18 cellular contexts compared by ENCODE assay signal in genomic region chr11:66835762-66836405, GRCh38. TPM values are rescaled to one million over a fixed set of nuclear protein-coding genes. Genes with fewer than 3 reads are reported as not detected.
A peak's percentile ranks its signal among the peaks of the same experiment; 100 is the strongest.
DNase-seq lines count a peak whose midpoint lies in the region; ATAC-seq, FAIRE-seq and TF ChIP-seq lines count a peak whose summit lies in the region.
"Had no signal": no experiment of that assay in that cellular context is flagged by ENCODE, and none has a peak within 500 bp of the region (broad histone marks: within the 10 kb centered on the region; RNA-seq: fewer than 3 reads in every experiment).

No MANE protein-coding gene starts in this region.

- H3K4me3 Mint-ChIP-seq in WTC11, result no peak overlapping the region
- H3K4me3 Mint-ChIP-seq: T-cell had no signal

- BruUV-seq in HepG2 (replicated peaks; lab: Mats Ljungman, UMichigan), result no TSS peak

- no peaks in the 10 kb centered on the region for H3K79me2 ChIP-seq in HepG2 (ENCODE audit: insufficient read depth, low read length)

- H3K27me3 Mint-ChIP-seq in WTC11 (ENCODE audit: low read depth), result no peaks in the 10 kb centered on the region
- H3K27me3 Mint-ChIP-seq: T-cell had no signal

- TF ChIP-seq POLR2A in HepG2 (IDR thresholded peaks at IDR 0.05; ENCODE audit: insufficient read depth in 1 of 2, low read depth in 2 of 2, low read length in 2 of 2), result no peak
- no peak for TF ChIP-seq POLR2A in right lobe of liver (IDR thresholded peaks at IDR 0.05)

- ATAC-seq in HepG2, result no peak
- no peak for ATAC-seq in right lobe of liver
- ATAC-seq in WTC11, result no peak
- ATAC-seq in HG02642 (IDR thresholded peaks at IDR 0.05; ENCODE audit: poor library complexity, unreplicated experiment), result no peak
- ATAC-seq: left cardiac atrium, T-cell had no signal

- no peak overlapping the region for H3K27ac Mint-ChIP-seq in WTC11
- H3K27ac Mint-ChIP-seq: T-cell had no signal

- no peaks in the 10 kb centered on the region for H3K9me3 Mint-ChIP-seq in WTC11
- H3K9me3 Mint-ChIP-seq: T-cell had no signal

- H3K36me3 ChIP-seq in HepG2 (replicated peaks in 1 of 2; ENCODE audit: control insufficient read depth in 1 of 2, insufficient read depth in 2 of 2, low read length in 2 of 2) (peaks cover 0 to 10% of the 10 kb centered on the region in 2 experiments; a peak in 1 of 5 replicates), right lobe of liver (no peaks in the 10 kb centered on the region)
- H3K36me3 ChIP-seq: transverse colon had no signal

- peaks cover 6% of the 10 kb centered on the region; the same call in 1 of the 2 replicates for H3K36me3 Mint-ChIP-seq in WTC11
- H3K36me3 Mint-ChIP-seq: T-cell had no signal

- no peak for TF ChIP-seq CTCF in HepG2 (CRISPR knock-in tag; IDR thresholded peaks at IDR 0.05)
- no peak for TF ChIP-seq CTCF in right lobe of liver (IDR thresholded peaks at IDR 0.05)
- no peak for TF ChIP-seq CTCF in WTC11 (IDR thresholded peaks at IDR 0.05)

- no peaks in the 10 kb centered on the region for H4K20me1 ChIP-seq in HepG2 (ENCODE audit: insufficient read depth, low read length)

- H3K9me3 ChIP-seq in HepG2 (ENCODE audit: low read length) (no peaks in the 10 kb centered on the region), right lobe of liver (no peaks in the 10 kb centered on the region)
- H3K9me3 ChIP-seq: transverse colon had no signal

- in situ Hi-C loops in HepG2 (cut with HindIII; ENCODE audit: extremely low pct_ligation_motif_present, low pct_unique_long_range_greater_than_20kb), result loop anchor here (25.0 kb wide), 2 partner anchors 274 to 424 kb away; partner anchors contain the start of genes CTSF and NPAS4

- H3K4me1 ChIP-seq in HepG2 (ENCODE audit: insufficient read depth, low read length) (peaks cover 8% of the 10 kb centered on the region; the same call in 1 of the 2 replicates), right lobe of liver (no peaks in the 10 kb centered on the region)

- intact Hi-C loops in HepG2 (cut with micrococcal nuclease; ENCODE audit: unreplicated experiment) (no loop called here), right lobe of liver (cut with DNase I) (loop anchor here in 1 of 2 donors (2.0 kb wide), 1 partner anchor 141 kb away; no protein-coding TSS in a partner anchor)

- H3K27me3 ChIP-seq in HepG2 (ENCODE audit: control insufficient read depth in 1 of 2, insufficient read depth in 2 of 2, low read length in 2 of 2) (no peaks in the 10 kb centered on the region; a peak in 1 of 5 replicates), right lobe of liver (no peaks in the 10 kb centered on the region)
- H3K27me3 ChIP-seq: transverse colon had no signal

- POLR2A ChIA-PET in HepG2 (lab: Yijun Ruan, JAX), result no interaction called here
- POLR2A ChIA-PET in WTC11 (lab: Charles Lee), result no interaction called here

- no peak for DNase-seq in HepG2 (ENCODE audit: low spot score)
- no peak for DNase-seq in right lobe of liver
- DNase-seq in WTC11 (ENCODE audit: low spot score), result no peak
- peak; percentile 95 for DNase-seq in fibroblast of peridontal ligament (ENCODE audit: extremely low read depth)
- DNase-seq in NCI-H82 treated with DMSO at 0.1 percent for 48 hours (lab: John Stamatoyannopoulos, UW; ENCODE audit: unreplicated experiment), result no peak
- DNase-seq in NCI-H524 (lab: John Stamatoyannopoulos, UW), result no peak
- no peak for DNase-seq in NCI-H2171 treated with DMSO at 0.1 percent for 48 hours (lab: John Stamatoyannopoulos, UW)
- DNase-seq: activated CD4-positive, alpha-beta T cell treated with anti-CD3 and anti-CD28 coated beads for 4 hours; activated T-cell treated with anti-CD3 and anti-CD28 coated beads, Interleukin-2, amount 50 U/mL, for 48 hours; aorta; DMS79; effector CD8-positive, alpha-beta T cell; left cardiac atrium; NCI-H1694; NCI-H526 treated with DMSO at 0.1 percent for 48 hours; T-cell; transverse colon had no signal

- no peak overlapping the region for H2AFZ ChIP-seq in HepG2 (ENCODE audit: low read length)

- WGBS in HepG2 (ENCODE audit: low lambda C conversion rate), result 96% methylated on average over 12 of the region's 12 CpGs
- 79% methylated on average over 11 of the region's 12 CpGs for WGBS in right lobe of liver (ENCODE audit: insufficient coverage, low coverage, low lambda C conversion rate, missing lambda C conversion rate)

- no peak for TF ChIP-seq RAD21 in HepG2 (CRISPR knock-in tag; IDR thresholded peaks at IDR 0.05)

- H3K9ac ChIP-seq in HepG2 (ENCODE audit: insufficient read depth, low read depth, low read length), result no peak overlapping the region

- no peak for FAIRE-seq in HepG2 (lab: Jason Lieb, UNC)

- H3K27ac ChIP-seq in HepG2 (ENCODE audit: extremely low read length, insufficient read depth, low read length) (no peak overlapping the region), right lobe of liver (no peak overlapping the region)
- H3K27ac ChIP-seq: transverse colon had no signal

- CTCF ChIA-PET in HepG2 (lab: Yijun Ruan, JAX; ENCODE audit: low intra/inter-chr PET ratio, low total read pairs) (interaction anchor here (3.3 kb wide), 1 partner anchor 141 kb away, joined by 84 read pairs; no protein-coding TSS in a partner anchor), WTC11 (lab: Charles Lee) (interaction anchor here (0.8 kb wide), 1 partner anchor 186 kb away, joined by 3 read pairs; no protein-coding TSS in a partner anchor)

- H3K4me3 ChIP-seq in HepG2 (replicated peaks in 1 of 3; ENCODE audit: insufficient read depth in 1 of 3, low read depth in 2 of 3, low read length in 3 of 3) (no peak overlapping the region), right lobe of liver (no peak overlapping the region)
- H3K4me3 ChIP-seq: transverse colon had no signal

- H3K4me2 ChIP-seq in HepG2 (ENCODE audit: low read depth, low read length), result no peak overlapping the region

- TF ChIP-seq EP300 in HepG2 (IDR thresholded peaks at IDR 0.05; ENCODE audit: low read depth in 2 of 2, low read length in 2 of 2), result no peak
- no peak for TF ChIP-seq EP300 in HepG2 (CRISPR knock-in tag; IDR thresholded peaks at IDR 0.05; ENCODE audit: borderline replicate concordance)

- peaks cover 2% of the 10 kb centered on the region for H3K4me1 Mint-ChIP-seq in WTC11

TF ChIP-seq in HepG2, 621 proteins besides CTCF, POLR2A, EP300 and RAD21 (continues in another document):
- TF ChIP-seq ZNF296 (CRISPR knock-in tag; conservative IDR thresholded peaks at IDR 0.05) (no peak), MAFK (conservative IDR thresholded peaks at IDR 0.05 in 1 of 2, IDR thresholded peaks at IDR 0.05 in 1 of 2; ENCODE audit: low read length in 2 of 2) (peak; percentile 69 to 77)

TF ChIP-seq in WTC11, 78 proteins besides CTCF, POLR2A, EP300 and RAD21 (continues in another document):
- TF ChIP-seq TCF7 (CRISPR knock-in tag; IDR thresholded peaks at IDR 0.05; ENCODE audit: low read depth) (no peak), ESRRA (CRISPR knock-in tag; IDR thresholded peaks at IDR 0.05; ENCODE audit: borderline replicate concordance) (no peak)

RNA-seq across cellular contexts. Expression of gene RCE1, which starts 7.4 kb away (rescaled TPM):
- total RNA-seq in HepG2 (2016; rRNA removed; fragmentation: Illumina TruSeq; extraction: Trizol) (8.0 and 22.2 TPM in 2 replicates), right lobe of liver (1 to 10 TPM; 3.1 to 7.7 (median 4.5) TPM), WTC11 (2021) (34.5 to 36.9 TPM (median 34.6 TPM) in 3 replicates)
- 5.3 and 5.8 TPM in 2 replicates for total RNA-seq in HepG2 (2016; cell fraction: cytosol; rRNA removed; fragmentation: Illumina TruSeq; extraction: Trizol; ENCODE audit: low read depth)
- 8.3 and 23.5 TPM in 2 replicates for total RNA-seq in HepG2 (2016; cell fraction: insoluble cytoplasmic fraction; rRNA removed; fragmentation: Illumina TruSeq; extraction: Trizol)
- 9.8 and 10.6 TPM in 2 replicates for total RNA-seq in HepG2 (2016; cell fraction: membrane; rRNA removed; fragmentation: Illumina TruSeq; extraction: Trizol)
- 18.1 and 22.0 TPM in 2 replicates for total RNA-seq in HepG2 (2016; cell fraction: nucleus; rRNA removed; fragmentation: Illumina TruSeq; extraction: Trizol)
- polyA plus RNA-seq in HepG2 (2011; rRNA removed), result 22.4 and 29.3 TPM in 2 replicates
- polyA plus RNA-seq in HepG2 (2011; cell fraction: cytosol; rRNA removed), result 18.4 and 29.0 TPM in 2 replicates
- polyA plus RNA-seq in HepG2 (2011; cell fraction: nucleus; rRNA removed), result 56.2 and 66.8 TPM in 2 replicates
- 14.4 and 22.1 TPM in 2 replicates for polyA plus RNA-seq in HepG2 (2012)
- polyA plus RNA-seq in HepG2 (2016; cell fraction: cytosol; fragmentation: Illumina TruSeq; extraction: Trizol; ENCODE audit: low read depth), result 5.7 and 6.5 TPM in 2 replicates
- polyA plus RNA-seq in HepG2 (2016; cell fraction: insoluble cytoplasmic fraction; fragmentation: Illumina TruSeq; extraction: Trizol; ENCODE audit: low read depth), result 9.5 and 11.9 TPM in 2 replicates
- polyA plus RNA-seq in HepG2 (2016; cell fraction: membrane; fragmentation: Illumina TruSeq; extraction: Trizol; ENCODE audit: low read depth), result 8.8 and 9.5 TPM in 2 replicates
- 41.3 and 46.5 TPM in 2 replicates for polyA plus RNA-seq in HepG2 (2016; cell fraction: nucleus; fragmentation: Illumina TruSeq; extraction: Trizol; ENCODE audit: insufficient read depth, low read depth)
- polyA minus RNA-seq in HepG2 (2011; rRNA and poly(A)+ RNA removed; ENCODE audit: low replicate concordance), result 40.2 and 41.8 TPM in 2 replicates
- 11.0 and 11.1 TPM in 2 replicates for polyA minus RNA-seq in HepG2 (2011; cell fraction: cytosol; rRNA and poly(A)+ RNA removed)
- polyA minus RNA-seq in HepG2 (2011; cell fraction: nucleus; rRNA and poly(A)+ RNA removed), result 16.7 and 18.8 TPM in 2 replicates

RNA-seq across cellular contexts. Expression of gene LRFN4, which starts 21.0 kb away (rescaled TPM):
- total RNA-seq in HepG2 (2016; rRNA removed; fragmentation: Illumina TruSeq; extraction: Trizol), result 4.4 and 6.8 TPM in 2 replicates
- 1.1 TPM in 2 replicates for total RNA-seq in HepG2 (2016; cell fraction: cytosol; rRNA removed; fragmentation: Illumina TruSeq; extraction: Trizol; ENCODE audit: low read depth)
- total RNA-seq in HepG2 (2016; cell fraction: insoluble cytoplasmic fraction; rRNA removed; fragmentation: Illumina TruSeq; extraction: Trizol), result 3.5 and 6.4 TPM in 2 replicates
- 4.1 and 5.5 TPM in 2 replicates for total RNA-seq in HepG2 (2016; cell fraction: membrane; rRNA removed; fragmentation: Illumina TruSeq; extraction: Trizol)
- total RNA-seq in HepG2 (2016; cell fraction: nucleus; rRNA removed; fragmentation: Illumina TruSeq; extraction: Trizol), result 2.9 and 5.5 TPM in 2 replicates
- polyA plus RNA-seq in HepG2 (2011; rRNA removed), result 1.3 and 2.4 TPM in 2 replicates
- polyA plus RNA-seq in HepG2 (2011; cell fraction: cytosol; rRNA removed), result 1.7 and 3.3 TPM in 2 replicates
- polyA plus RNA-seq in HepG2 (2011; cell fraction: nucleus; rRNA removed), result 7.1 and 9.6 TPM in 2 replicates
- 1.2 and 2.5 TPM in 2 replicates for polyA plus RNA-seq in HepG2 (2012)
- 1.4 and 1.5 TPM in 2 replicates for polyA plus RNA-seq in HepG2 (2016; cell fraction: cytosol; fragmentation: Illumina TruSeq; extraction: Trizol; ENCODE audit: low read depth)
- 3.8 and 4.4 TPM in 2 replicates for polyA plus RNA-seq in HepG2 (2016; cell fraction: insoluble cytoplasmic fraction; fragmentation: Illumina TruSeq; extraction: Trizol; ENCODE audit: low read depth)
- polyA plus RNA-seq in HepG2 (2016; cell fraction: membrane; fragmentation: Illumina TruSeq; extraction: Trizol; ENCODE audit: low read depth), result 3.3 and 4.1 TPM in 2 replicates
- 7.3 and 8.5 TPM in 2 replicates for polyA plus RNA-seq in HepG2 (2016; cell fraction: nucleus; fragmentation: Illumina TruSeq; extraction: Trizol; ENCODE audit: insufficient read depth, low read depth)
- polyA minus RNA-seq in HepG2 (2011; rRNA and poly(A)+ RNA removed; ENCODE audit: low replicate concordance), result 3.9 and 38.9 TPM in 2 replicates
- polyA minus RNA-seq in HepG2 (2011; cell fraction: cytosol; rRNA and poly(A)+ RNA removed), result 2.7 and 3.0 TPM in 2 replicates
- 1.1 and 1.5 TPM in 2 replicates for polyA minus RNA-seq in HepG2 (2011; cell fraction: nucleus; rRNA and poly(A)+ RNA removed)
- 1 to 10 TPM in 3 of 6 experiments, under 1 TPM in 3; 0.48 to 4.7 (median 1.1) TPM for total RNA-seq in right lobe of liver
- total RNA-seq in WTC11 (2021), result 62.7 to 70.3 TPM (median 68.0 TPM) in 3 replicates

Comparison
In these comparisons a context has a peak if more than half of its experiments do, and no peak if none do; other contexts are left out.
1. Of the 50 proteins assayed by ChIP-seq in both HepG2 and WTC11: peak only in HepG2: none; only in WTC11: ZNF121; in both: none; in neither: 49.